In the genomic region with DNA sequence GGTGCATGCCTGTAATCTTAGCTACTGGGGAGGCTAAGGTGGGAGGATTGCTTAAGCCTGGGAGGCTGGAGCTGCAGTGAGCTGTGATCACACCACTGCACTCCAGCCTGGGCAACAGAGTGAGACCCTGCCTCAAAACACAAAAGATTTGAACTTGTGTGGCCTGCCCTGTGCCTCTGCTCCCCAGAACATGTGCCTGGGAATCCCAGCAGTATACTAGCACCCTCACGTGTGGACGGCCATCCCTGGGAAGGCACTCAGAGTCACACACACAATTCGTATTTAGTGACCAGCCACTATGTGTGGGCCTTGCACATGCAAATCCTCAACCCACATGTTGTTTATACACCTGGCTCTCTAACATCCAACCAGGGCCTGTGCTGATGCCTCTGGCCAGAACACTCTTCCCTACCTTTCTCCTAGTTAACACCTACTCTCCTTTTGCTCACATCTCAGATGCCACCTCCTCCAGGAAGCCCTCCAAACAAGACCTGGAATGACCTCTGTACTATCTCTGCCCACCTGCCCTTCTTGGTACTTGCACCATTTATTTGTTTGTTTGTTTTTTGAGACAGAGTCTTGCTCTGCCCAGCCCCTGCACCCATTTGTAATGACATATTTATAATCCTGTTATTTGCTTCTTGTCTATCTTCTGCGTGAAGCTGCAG, we compare ENCODE assay signal across 1 cellular context.
TF ChIP-seq lines count a peak whose summit lies in the region.

No MANE protein-coding gene starts in this region.

TF ChIP-seq in HepG2, 621 proteins besides CTCF, POLR2A, EP300 and RAD21:
- TF ChIP-seq, protein P1, sequence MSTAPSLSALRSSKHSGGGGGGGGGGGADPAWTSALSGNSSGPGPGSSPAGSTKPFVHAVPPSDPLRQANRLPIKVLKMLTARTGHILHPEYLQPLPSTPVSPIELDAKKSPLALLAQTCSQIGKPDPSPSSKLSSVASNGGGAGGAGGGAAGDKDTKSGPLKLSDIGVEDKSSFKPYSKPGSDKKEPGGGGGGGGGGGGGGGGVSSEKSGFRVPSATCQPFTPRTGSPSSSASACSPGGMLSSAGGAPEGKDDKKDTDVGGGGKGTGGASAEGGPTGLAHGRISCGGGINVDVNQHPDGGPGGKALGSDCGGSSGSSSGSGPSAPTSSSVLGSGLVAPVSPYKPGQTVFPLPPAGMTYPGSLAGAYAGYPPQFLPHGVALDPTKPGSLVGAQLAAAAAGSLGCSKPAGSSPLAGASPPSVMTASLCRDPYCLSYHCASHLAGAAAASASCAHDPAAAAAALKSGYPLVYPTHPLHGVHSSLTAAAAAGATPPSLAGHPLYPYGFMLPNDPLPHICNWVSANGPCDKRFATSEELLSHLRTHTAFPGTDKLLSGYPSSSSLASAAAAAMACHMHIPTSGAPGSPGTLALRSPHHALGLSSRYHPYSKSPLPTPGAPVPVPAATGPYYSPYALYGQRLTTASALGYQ (CRISPR knock-in tag; IDR thresholded peaks at IDR 0.05): no peak
- TF ChIP-seq ZFP36 (IDR thresholded peaks at IDR 0.05; ENCODE audit: borderline replicate concordance, low read depth, low read length, partially characterized antibody): peak; percentile 69
- TF ChIP-seq RBAK (CRISPR knock-in tag; IDR thresholded peaks at IDR 0.05): no peak
